In the genomic region with DNA sequence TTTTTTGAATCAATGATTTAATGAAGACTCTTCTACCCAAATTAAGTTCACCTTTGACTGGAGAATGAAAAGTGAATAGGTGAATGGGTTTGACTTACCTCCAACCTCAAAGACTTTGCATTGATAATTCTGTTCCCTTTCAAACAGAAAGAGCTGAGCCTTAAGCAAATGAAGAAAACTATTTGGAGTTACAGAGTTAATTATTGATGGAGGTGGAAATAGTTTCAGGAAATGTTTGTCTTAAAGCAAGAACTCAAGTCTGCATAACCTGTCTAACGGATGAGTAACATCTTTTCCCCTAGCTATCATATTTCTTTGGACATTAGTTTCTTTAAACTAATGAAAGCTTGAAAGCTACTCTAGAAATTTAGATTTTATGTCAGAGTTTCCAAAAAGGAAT, we compare ENCODE assay signal across 22 cellular contexts.
A peak's percentile ranks its signal among the peaks of the same experiment; 100 is the strongest.
DNase-seq lines count a peak whose midpoint lies in the region; ATAC-seq and TF ChIP-seq lines count a peak whose summit lies in the region.
"Had no signal": no experiment of that assay in that cellular context is flagged by ENCODE, and none has a peak within 500 bp of the region (broad histone marks: within the 10 kb centered on the region; RNA-seq: fewer than 3 reads in every experiment).

No MANE protein-coding gene starts in this region.

- H3K27ac ChIP-seq in tibial artery (no peak overlapping the region), body of pancreas (no peak overlapping the region)
- H3K27ac ChIP-seq: BLaER1 treated with 17β-estradiol and CSF1 and Interleukin-3, amounts not matched to agents 10 nM and 100 nM; heart right ventricle; KMS-11; prostate gland; RWPE1; skin epidermis had no signal

- H3K9me3 ChIP-seq in tibial artery (no peaks in the 10 kb centered on the region), body of pancreas (no peaks in the 10 kb centered on the region)
- H3K9me3 ChIP-seq: prostate gland had no signal

- TF ChIP-seq CTCF in tibial artery (IDR thresholded peaks at IDR 0.05), result no peak
- no peak for TF ChIP-seq CTCF in body of pancreas (IDR thresholded peaks at IDR 0.05)

- H3K27me3 ChIP-seq in tibial artery, result no peaks in the 10 kb centered on the region
- H3K27me3 ChIP-seq in body of pancreas, result no peaks in the 10 kb centered on the region
- H3K27me3 ChIP-seq: BLaER1 treated with 17β-estradiol and CSF1 and Interleukin-3, amounts not matched to agents 10 nM and 100 nM; heart right ventricle had no signal

- H3K4me1 ChIP-seq in tibial artery (peaks cover 0 to 12% (median 2%) of the 10 kb centered on the region in 4 donors), body of pancreas (peaks cover 7% of the 10 kb centered on the region)
- H3K4me1 ChIP-seq: prostate gland had no signal

- H3K36me3 ChIP-seq in tibial artery (no peaks in the 10 kb centered on the region), body of pancreas (replicated peaks in 1 of 2; ENCODE audit: insufficient read depth in 1 of 2, low read depth in 2 of 2) (no peaks in the 10 kb centered on the region)
- H3K36me3 ChIP-seq: heart right ventricle, prostate gland had no signal

- DNase-seq in ACHN, result peak; percentile 45
- DNase-seq in NCI-H526 (lab: John Stamatoyannopoulos, UW), result peak; percentile 37 to 49
- DNase-seq in kidney tubule cell (ENCODE audit: low spot score), result peak; percentile 77
- no peak for DNase-seq in NCI-H2081 treated with DMSO at 0.1 percent for 48 hours (lab: John Stamatoyannopoulos, UW)
- no peak for DNase-seq in tibial artery
- no peak for DNase-seq in inferior parietal cortex (ENCODE audit: extremely low spot score)
- DNase-seq in body of pancreas, result no peak
- DNase-seq: activated T-cell treated with anti-CD3 and anti-CD28 coated beads, Interleukin-2, amount 50 U/mL, for 4 hours; heart right ventricle; NCI-H1048; NCI-H2081; NCI-H446 treated with DMSO at 0.1 percent for 48 hours; stimulated activated CD4-positive, alpha-beta T cell treated with anti-CD3 and anti-CD28 coated beads, Interleukin-2, amount 100 ng/mL, for 48 hours; T-helper 9 cell had no signal

- no peak for TF ChIP-seq POLR2A in body of pancreas (IDR thresholded peaks at IDR 0.05)

- H3K4me3 ChIP-seq in tibial artery (no peak overlapping the region), body of pancreas (no peak overlapping the region)
- H3K4me3 ChIP-seq: BLaER1 treated with 17β-estradiol and CSF1 and Interleukin-3, amounts not matched to agents 10 nM and 100 nM; heart right ventricle; prostate gland; skin epidermis had no signal

- WGBS in body of pancreas, 2 donors, result 26 to 50% methylated on average over 1 of the region's 1 CpG

- ATAC-seq in GM19395 (IDR thresholded peaks at IDR 0.05; ENCODE audit: unreplicated experiment), result peak; percentile 54
- ATAC-seq in body of pancreas, result no peak
- ATAC-seq: activated T-cell treated with anti-CD3 and anti-CD28 coated beads, Interleukin-2, amount 50 U/mL, for 4 hours; heart right ventricle; natural killer cell treated with Interleukin-12 subunit alpha and Interleukin-12 subunit beta and Interleukin-15 and Interleukin-18, amount 100 ng/mL, for 72 hours; SK-N-SH treated with all-trans-retinoic acid at 6 μM for 48 hours had no signal

- intact Hi-C loops in tibial artery (cut with DNase I; ENCODE audit: low total_unique reads), result no loop called here
- intact Hi-C loops in body of pancreas (cut with DNase I), result no loop called here

- in situ Hi-C loops in ACHN (cut with HindIII; ENCODE audit: low pct_ligation_motif_present, low pct_unique_long_range_greater_than_20kb, low sequenced_read_pairs), result no loop called here

Comparison
In these comparisons a context has a peak if more than half of its experiments do, and no peak if none do; other contexts are left out.
1. DNase-seq: peak in ACHN (single experiment), NCI-H526 (2 of 2) and kidney tubule cell (single experiment); none in NCI-H2081 treated with DMSO at 0.1 percent for 48 hours (single experiment), tibial artery (0 of 2), inferior parietal cortex (single experiment) and body of pancreas (0 of 4).